1 cellular context compared by ENCODE assay signal in the genomic region with DNA sequence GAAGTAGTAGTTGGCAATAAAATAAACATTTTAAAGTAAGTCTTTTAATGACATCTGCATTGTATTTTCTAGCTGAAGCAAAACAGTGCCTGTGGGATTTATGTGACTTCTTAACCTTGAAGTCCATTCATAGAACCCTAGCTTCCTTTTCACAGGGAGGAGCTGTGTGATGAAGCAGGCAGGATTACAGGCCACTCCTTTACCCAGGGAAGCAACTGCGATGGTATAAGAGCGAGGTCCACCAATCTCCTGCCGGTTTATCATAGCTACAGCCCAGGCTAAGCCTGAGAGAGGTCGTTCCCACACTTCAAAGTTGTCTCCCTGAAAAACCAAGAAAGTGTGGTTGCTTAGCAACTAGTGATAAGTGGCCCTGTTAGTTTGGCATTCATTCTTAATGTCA.
TF ChIP-seq lines count a peak whose summit lies in the region.

No MANE protein-coding gene starts in this region.

TF ChIP-seq in K562, 482 proteins besides CTCF, POLR2A, EP300 and RAD21:
- TF ChIP-seq NCOA6 (IDR thresholded peaks at IDR 0.05), result no peak
- TF ChIP-seq RFX1 (IDR thresholded peaks at IDR 0.05), result peak; percentile 88
